In the genomic region with DNA sequence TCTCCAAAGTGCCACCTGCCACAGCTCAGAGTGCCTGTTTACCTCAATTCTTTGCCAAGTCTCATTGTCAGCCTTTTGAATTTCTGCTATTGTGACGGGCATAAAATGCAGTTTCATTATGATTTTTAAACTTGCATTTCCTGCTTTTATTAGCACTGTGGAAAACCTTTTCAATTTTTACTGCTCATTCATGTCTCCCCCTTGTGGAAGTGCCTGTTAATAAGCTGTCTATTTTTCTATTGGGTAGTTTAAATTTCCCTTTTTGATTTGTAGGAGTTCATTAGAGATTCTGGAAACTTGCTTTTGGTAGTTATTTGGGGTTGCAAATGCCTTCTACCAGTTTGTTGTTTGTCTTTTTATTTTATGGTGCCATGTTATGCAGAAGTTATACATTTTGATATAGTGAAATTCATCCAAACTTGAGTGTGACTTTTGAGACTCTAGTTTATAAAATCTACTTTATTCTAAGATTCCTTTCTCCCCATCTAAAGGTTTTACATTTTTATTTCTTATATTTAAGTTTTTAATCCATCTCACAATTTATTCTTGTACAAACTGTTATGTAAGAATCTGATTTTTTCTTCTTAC, we compare ENCODE assay signal across 10 cellular contexts. TPM values are rescaled to one million over a fixed set of nuclear protein-coding genes. Genes with fewer than 3 reads are reported as not detected.
DNase-seq lines count a peak whose midpoint lies in the region; ATAC-seq and TF ChIP-seq lines count a peak whose summit lies in the region.
"Had no signal": no experiment of that assay in that cellular context is flagged by ENCODE, and none has a peak within 500 bp of the region (broad histone marks: within the 10 kb centered on the region; RNA-seq: fewer than 3 reads in every experiment).

No MANE protein-coding gene starts in this region.

- H3K4me1 ChIP-seq in duodenal mucosa (ENCODE audit: control insufficient read depth in 1 of 2, insufficient read depth in 2 of 2, low read length in 2 of 2) = peaks cover 0 to 3% of the 10 kb centered on the region in 2 donors

- H3K9me3 ChIP-seq in duodenal mucosa (ENCODE audit: control insufficient read depth in 1 of 2, low read length in 2 of 2) (no peaks in the 10 kb centered on the region), neural cell (ENCODE audit: low read length) (no peaks in the 10 kb centered on the region)
- H3K9me3 ChIP-seq: neutrophil had no signal

- TF ChIP-seq EP300 in neural cell (conservative IDR thresholded peaks at IDR 0.05; ENCODE audit: poor library complexity, severe bottlenecking) = no peak

- intact Hi-C loops in activated T-helper 1 cell treated with anti-CD3 and anti-CD28 coated beads, Interleukin-12 subunit alpha, Interleukin-12 subunit beta, Interleukin-2, Interleukin-4 antibody, amounts not matched to agents 30 ng/mL and 10 ng/mL and 1 ng/mL, durations not matched to agents 14 hours and 24 hours and 36 hours (cut with micrococcal nuclease) = loop anchor here (5.0 to 10.0 kb wide), 4 partner anchors 233 to 1788 kb away; partner anchors contain the start of genes MITF and SUCLG2

- peak overlapping the region; percentile 31 to 54 for H3K4me3 ChIP-seq in duodenal mucosa (ENCODE audit: low read depth in 1 of 2, low read length in 2 of 2)
- H3K4me3 ChIP-seq in neural cell (ENCODE audit: low read length) = no peak overlapping the region
- H3K4me3 ChIP-seq: SK-N-MC had no signal

- no peaks in the 10 kb centered on the region for H3F3A ChIP-seq in neural cell (ENCODE audit: insufficient read depth, low read length, poor library complexity, severe bottlenecking)

- H3K9ac ChIP-seq in duodenal mucosa (ENCODE audit: low read depth in 1 of 2, low read length in 2 of 2) = no peak overlapping the region
- H3K9ac ChIP-seq in neural cell (ENCODE audit: low read length) = no peak overlapping the region

- H3K36me3 ChIP-seq in duodenal mucosa (ENCODE audit: control insufficient read depth in 1 of 2, insufficient read depth in 2 of 2, low read length in 2 of 2) = no peaks in the 10 kb centered on the region
- H3K36me3 ChIP-seq in neural cell (ENCODE audit: insufficient read depth, low read length) = no peaks in the 10 kb centered on the region
- H3K36me3 ChIP-seq: neutrophil had no signal

- H3K4me1 Mint-ChIP-seq in activated T-helper 1 cell treated with anti-CD3 and anti-CD28 coated beads, Interleukin-12 subunit alpha, Interleukin-12 subunit beta, Interleukin-2, Interleukin-4 antibody, amounts not matched to agents 30 ng/mL and 10 ng/mL and 1 ng/mL, durations not matched to agents 14 hours and 24 hours and 36 hours (ENCODE audit: low read depth) = peaks cover 78% of the 10 kb centered on the region

- H3K4me3 Mint-ChIP-seq in activated T-helper 1 cell treated with anti-CD3 and anti-CD28 coated beads, Interleukin-12 subunit alpha, Interleukin-12 subunit beta, Interleukin-2, Interleukin-4 antibody, amounts not matched to agents 30 ng/mL and 10 ng/mL and 1 ng/mL, durations not matched to agents 14 hours and 24 hours and 36 hours = no peak overlapping the region

- H3K27ac ChIP-seq in duodenal mucosa (ENCODE audit: low read depth, low read length) = no peak overlapping the region
- H3K27ac ChIP-seq in neural cell (ENCODE audit: low read length) = no peak overlapping the region
- H3K27ac ChIP-seq: neutrophil, SK-N-MC had no signal

- H3K79me2 ChIP-seq in neural cell (replicated peaks; ENCODE audit: insufficient read depth, low read length) = no peaks in the 10 kb centered on the region

- no peak overlapping the region for H2AFZ ChIP-seq in neural cell (ENCODE audit: low read depth, low read length)

- peak; percentile 48 for TF ChIP-seq RAD21 in neural cell (conservative IDR thresholded peaks at IDR 0.05)

- H3K4me2 ChIP-seq in neural cell (ENCODE audit: low read length) = no peak overlapping the region

- no peak overlapping the region for H3K27ac Mint-ChIP-seq in activated T-helper 1 cell treated with anti-CD3 and anti-CD28 coated beads, Interleukin-12 subunit alpha, Interleukin-12 subunit beta, Interleukin-2, Interleukin-4 antibody, amounts not matched to agents 30 ng/mL and 10 ng/mL and 1 ng/mL, durations not matched to agents 14 hours and 24 hours and 36 hours

- H3K9me3 Mint-ChIP-seq in activated T-helper 1 cell treated with anti-CD3 and anti-CD28 coated beads, Interleukin-12 subunit alpha, Interleukin-12 subunit beta, Interleukin-2, Interleukin-4 antibody, amounts not matched to agents 30 ng/mL and 10 ng/mL and 1 ng/mL, durations not matched to agents 14 hours and 24 hours and 36 hours = no peaks in the 10 kb centered on the region

- no peaks in the 10 kb centered on the region for H4K20me1 ChIP-seq in neural cell (ENCODE audit: insufficient read depth)

- no peaks in the 10 kb centered on the region for H3K27me3 ChIP-seq in duodenal mucosa (ENCODE audit: control insufficient read depth in 1 of 2, insufficient read depth in 2 of 2, low read length in 2 of 2)
- H3K27me3 ChIP-seq in neural cell (ENCODE audit: insufficient read depth, low read depth, low read length) = no peaks in the 10 kb centered on the region
- H3K27me3 ChIP-seq: neutrophil had no signal

- H3K36me3 Mint-ChIP-seq in activated T-helper 1 cell treated with anti-CD3 and anti-CD28 coated beads, Interleukin-12 subunit alpha, Interleukin-12 subunit beta, Interleukin-2, Interleukin-4 antibody, amounts not matched to agents 30 ng/mL and 10 ng/mL and 1 ng/mL, durations not matched to agents 14 hours and 24 hours and 36 hours (ENCODE audit: low read depth) = no peaks in the 10 kb centered on the region

- no peaks in the 10 kb centered on the region for H3K9me2 ChIP-seq in neural cell (ENCODE audit: insufficient read depth, low read length)

- no peak for ATAC-seq in GM18861 (IDR thresholded peaks at IDR 0.05; ENCODE audit: unreplicated experiment)
- ATAC-seq in GM21515 (IDR thresholded peaks at IDR 0.05; ENCODE audit: unreplicated experiment) = no peak
- ATAC-seq in GM21526 (IDR thresholded peaks at IDR 0.05; ENCODE audit: low FRiP score, unreplicated experiment) = no peak

- DNase-seq in EH (ENCODE audit: low read depth) (peak; percentile 43), M059J (ENCODE audit: low read depth) (peak; percentile 15)
- no peak for DNase-seq in activated T-helper 1 cell treated with anti-CD3 and anti-CD28 coated beads, Interleukin-12 subunit alpha, Interleukin-12 subunit beta, Interleukin-2, Interleukin-4 antibody, amounts not matched to agents 30 ng/mL and 10 ng/mL and 1 ng/mL, durations not matched to agents 14 hours and 24 hours and 36 hours (ENCODE audit: low spot score)

- TF ChIP-seq CTCF in neural cell (IDR thresholded peaks at IDR 0.05; ENCODE audit: poor library complexity, severe bottlenecking) = peak; percentile 60

- no peaks in the 10 kb centered on the region for H3K27me3 Mint-ChIP-seq in activated T-helper 1 cell treated with anti-CD3 and anti-CD28 coated beads, Interleukin-12 subunit alpha, Interleukin-12 subunit beta, Interleukin-2, Interleukin-4 antibody, amounts not matched to agents 30 ng/mL and 10 ng/mL and 1 ng/mL, durations not matched to agents 14 hours and 24 hours and 36 hours (ENCODE audit: insufficient read depth)

TF ChIP-seq in neural cell, 6 proteins besides CTCF, POLR2A, EP300 and RAD21:
- peak; percentile 55 for TF ChIP-seq SMC3 (conservative IDR thresholded peaks at IDR 0.05; ENCODE audit: poor library complexity)
- no peak for TF ChIP-seq MXI1 (conservative IDR thresholded peaks at IDR 0.05; ENCODE audit: poor library complexity, severe bottlenecking)

RNA-seq across cellular contexts. Expression of gene FRMD4B, which starts 53.9 kb away (rescaled TPM):
- 0.07 and 0.25 TPM in 2 replicates for total RNA-seq in M059J (2014; rRNA removed; shearing (Covaris generic))
- polyA plus RNA-seq in neural cell = 4.8 and 6.2 TPM in 2 replicates
- polyA minus RNA-seq in neural cell = 11.9 and 12.7 TPM in 2 replicates
- total RNA-seq in activated T-helper 1 cell treated with anti-CD3 and anti-CD28 coated beads, Interleukin-12 subunit alpha, Interleukin-12 subunit beta, Interleukin-2, Interleukin-4 antibody, amounts not matched to agents 30 ng/mL and 10 ng/mL and 1 ng/mL, durations not matched to agents 14 hours and 24 hours and 36 hours = 83.3 and 83.6 TPM in 2 replicates

Comparison
In these comparisons a context has a peak if more than half of its experiments do, and no peak if none do; other contexts are left out.
1. RNA of gene FRMD4B, which starts 53.9 kb away (total RNA-seq): 83.3 to 83.6 TPM in activated T-helper 1 cell treated with anti-CD3 and anti-CD28 coated beads, Interleukin-12 subunit alpha, Interleukin-12 subunit beta, Interleukin-2, Interleukin-4 antibody, amounts not matched to agents 30 ng/mL and 10 ng/mL and 1 ng/mL, durations not matched to agents 14 hours and 24 hours and 36 hours; 0.07 to 0.25 TPM in M059J; every median in the first group is over 10 times any median in the second.